Comparison of ENCODE assay signal across 7 cellular contexts in the genomic region with DNA sequence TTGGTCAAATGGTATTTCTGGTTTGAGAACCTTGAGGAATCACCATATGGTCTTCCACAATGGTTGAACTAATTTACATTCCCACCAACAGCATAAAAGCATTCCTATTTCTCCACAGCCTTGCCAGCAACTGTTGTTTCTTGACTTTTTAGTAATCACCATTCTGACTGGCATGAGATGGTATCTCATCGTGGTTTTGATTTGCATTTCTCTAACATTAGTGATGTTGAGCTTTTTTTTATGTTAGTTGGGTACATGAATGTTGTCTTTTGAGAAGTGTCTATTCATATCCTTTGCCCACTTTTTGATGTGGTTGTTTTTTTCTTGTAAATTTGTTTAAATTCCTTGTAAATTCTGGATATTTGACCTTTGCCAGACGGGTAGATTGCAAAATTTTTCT.
DNase-seq lines count a peak whose midpoint lies in the region; TF ChIP-seq lines count a peak whose summit lies in the region.
"Not testable (repeated sequence)": the region's sequence is repeated elsewhere in the genome, so short reads cannot be mapped to it uniquely, and the experiment has no call there.

No MANE protein-coding gene starts in this region.

- peaks cover 19% of the 10 kb centered on the region; the same call in 1 of the 2 replicates for H3K9me3 ChIP-seq in SK-N-SH

- TF ChIP-seq RAD21 in SK-N-SH (IDR thresholded peaks at IDR 0.05; ENCODE audit: low read length): not testable (repeated sequence)

- peaks cover 0 to 13% of the 10 kb centered on the region in 2 experiments for H3K36me3 ChIP-seq in SK-N-SH (replicated peaks in 1 of 2; ENCODE audit: control insufficient read depth in 1 of 2, insufficient read depth in 2 of 2, low read length in 1 of 2)

- H3K4me2 ChIP-seq in SK-N-SH: not testable (repeated sequence)

- WGBS in SK-N-SH (ENCODE audit: low lambda C conversion rate): 32% methylated on average over 2 of the region's 2 CpGs

- in situ Hi-C loops in astrocyte of the cerebellum (cut with HindIII; ENCODE audit: low sequenced_read_pairs): not testable (repeated sequence)

- not testable (repeated sequence) for H3K79me2 ChIP-seq in SK-N-SH (ENCODE audit: insufficient read depth)

- not testable (repeated sequence) for H3K4me1 ChIP-seq in SK-N-SH (ENCODE audit: control insufficient read depth in 1 of 2, insufficient read depth in 2 of 2, low read depth in 1 of 2, low read length in 1 of 2)

- peak; percentile 3 for DNase-seq in AG09319 (ENCODE audit: extremely low read depth, low read depth)
- peak; percentile 57 for DNase-seq in GM04503 (ENCODE audit: low read depth)
- peak; percentile 61 for DNase-seq in HT1080 (ENCODE audit: low read depth)
- not testable (repeated sequence) for DNase-seq in SK-N-SH
- peak; percentile 8 for DNase-seq in astrocyte of the cerebellum (ENCODE audit: low read depth)
- DNase-seq in epithelial cell of esophagus (ENCODE audit: low read depth): peak; percentile 4
- DNase-seq in foreskin melanocyte: peak; percentile 66

- H3K27ac ChIP-seq in SK-N-SH (ENCODE audit: low read depth in 2 of 2, low read length in 1 of 2): peak overlapping the region in 1 of 2 experiments; percentile 42; a peak in 2 of 4 replicates

- H3K27me3 ChIP-seq in SK-N-SH (ENCODE audit: insufficient read depth): not testable (repeated sequence)

- not testable (repeated sequence) for H3K9me2 ChIP-seq in SK-N-SH

- CTCF ChIA-PET in SK-N-SH (lab: Yijun Ruan, JAX): not testable (repeated sequence)

- POLR2A ChIA-PET in SK-N-SH (lab: Yijun Ruan, JAX): not testable (repeated sequence)

- not testable (repeated sequence) for TF ChIP-seq CTCF in AG09319 (IDR thresholded peaks at IDR 0.05; ENCODE audit: low read depth, low read length); SK-N-SH (IDR thresholded peaks at IDR 0.05); astrocyte of the cerebellum (IDR thresholded peaks at IDR 0.05; ENCODE audit: low read depth, low read length, missing control alignments); epithelial cell of esophagus (IDR thresholded peaks at IDR 0.05; ENCODE audit: insufficient read depth, low read depth, low read length, missing control alignments)

- not testable (repeated sequence) for H3K4me3 ChIP-seq in SK-N-SH (ENCODE audit: low read depth in 2 of 2, low read length in 1 of 2); astrocyte of the cerebellum (ENCODE audit: low read depth, low read length); epithelial cell of esophagus (ENCODE audit: low read length)

- H3K9ac ChIP-seq in SK-N-SH: not testable (repeated sequence)

- not testable (repeated sequence) for H3F3A ChIP-seq in SK-N-SH (replicated peaks; ENCODE audit: insufficient read depth)

- not testable (repeated sequence) for H4K20me1 ChIP-seq in SK-N-SH (ENCODE audit: insufficient read depth)

- not testable (repeated sequence) for H2AFZ ChIP-seq in SK-N-SH (ENCODE audit: low read depth)

- TF ChIP-seq EP300 in SK-N-SH (IDR thresholded peaks at IDR 0.05; ENCODE audit: borderline replicate concordance in 1 of 2, low read depth in 1 of 2, low read length in 1 of 2): peak in 1 of 2 experiments; percentile 85; a peak in 2 of 4 replicates

TF ChIP-seq in SK-N-SH, 30 proteins besides CTCF, POLR2A, EP300 and RAD21:
- TF ChIP-seq, protein P1, sequence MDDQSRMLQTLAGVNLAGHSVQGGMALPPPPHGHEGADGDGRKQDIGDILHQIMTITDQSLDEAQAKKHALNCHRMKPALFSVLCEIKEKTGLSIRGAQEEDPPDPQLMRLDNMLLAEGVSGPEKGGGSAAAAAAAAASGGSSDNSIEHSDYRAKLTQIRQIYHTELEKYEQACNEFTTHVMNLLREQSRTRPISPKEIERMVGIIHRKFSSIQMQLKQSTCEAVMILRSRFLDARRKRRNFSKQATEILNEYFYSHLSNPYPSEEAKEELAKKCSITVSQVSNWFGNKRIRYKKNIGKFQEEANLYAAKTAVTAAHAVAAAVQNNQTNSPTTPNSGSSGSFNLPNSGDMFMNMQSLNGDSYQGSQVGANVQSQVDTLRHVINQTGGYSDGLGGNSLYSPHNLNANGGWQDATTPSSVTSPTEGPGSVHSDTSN (IDR thresholded peaks at IDR 0.05): peak; percentile 76
- TF ChIP-seq JUND (IDR thresholded peaks at IDR 0.05): peak; percentile 55
- TF ChIP-seq NFIC (IDR thresholded peaks at IDR 0.05; ENCODE audit: borderline replicate concordance): peak; percentile 45; the same call in 1 of the 2 replicates
- peak; percentile 65; the same call in 1 of the 2 replicates for TF ChIP-seq TEAD4 (IDR thresholded peaks at IDR 0.05; ENCODE audit: borderline replicate concordance, insufficient read depth)
- peak; percentile 79 for TF ChIP-seq TCF12 (IDR thresholded peaks at IDR 0.05)
- peak; percentile 47; the same call in 1 of the 2 replicates for TF ChIP-seq FOSL2 (IDR thresholded peaks at IDR 0.05; ENCODE audit: borderline replicate concordance, low read depth)
- peak; percentile 66; the same call in 1 of the 2 replicates for TF ChIP-seq FOXM1 (IDR thresholded peaks at IDR 0.05; ENCODE audit: low read depth)
